ENCODE assay signal across 29 cellular contexts in genomic region chr20:50943091-50943490, GRCh38.
"Had no signal": no experiment of that assay in that cellular context is flagged by ENCODE, and none has a peak within 500 bp of the region (broad histone marks: within the 10 kb centered on the region; RNA-seq: fewer than 3 reads in every experiment).

No MANE protein-coding gene starts in this region.

- H3K4me3 Mint-ChIP-seq: endodermal cell; mesothelial cell of epicardium; nephron; neural progenitor cell; stimulated activated effector memory CD8-positive, alpha-beta T cell treated with anti-CD3 and anti-CD28 coated beads, Interleukin-12 subunit alpha, Interleukin-12 subunit beta, amount 100 ng/mL, for 72 hours had no signal

- DNase-seq: dorsolateral prefrontal cortex; effector CD4-positive, alpha-beta T cell; endodermal cell; foreskin keratinocyte; heart left ventricle; kidney; mesenchymal stem cell; mucosa of descending colon; naive B cell; stimulated activated CD4-positive, alpha-beta T cell treated with anti-CD3 and anti-CD28 coated beads, Interleukin-2, amount 100 ng/mL, for 24 hours; stimulated activated CD4-positive, alpha-beta T cell treated with anti-CD3 and anti-CD28 coated beads, Interleukin-4, amount 100 ng/mL, for 24 hours; stimulated activated naive CD4-positive, alpha-beta T cell treated with Interleukin-2 at 50 U/mL for 16 hours; stomach; thyroid gland had no signal

- H3K4me3 ChIP-seq: dorsolateral prefrontal cortex, esophagus muscularis mucosa, gastroesophageal sphincter, heart left ventricle, hepatocyte, lung, mucosa of descending colon, neural progenitor cell, right atrium auricular region, stomach, thyroid gland, vagina had no signal

- H3K27ac ChIP-seq: dorsolateral prefrontal cortex, epithelial cell of prostate, esophagus muscularis mucosa, foreskin keratinocyte, gastroesophageal sphincter, heart left ventricle, hepatocyte, neural progenitor cell, parathyroid adenoma, right atrium auricular region, stomach, thyroid gland, vagina had no signal

- H3K9me3 Mint-ChIP-seq: endodermal cell; mesothelial cell of epicardium; naive B cell; nephron; neural progenitor cell; stimulated activated effector memory CD8-positive, alpha-beta T cell treated with anti-CD3 and anti-CD28 coated beads, Interleukin-12 subunit alpha, Interleukin-12 subunit beta, amount 100 ng/mL, for 72 hours had no signal

- H3K4me1 ChIP-seq: esophagus muscularis mucosa, gastroesophageal sphincter, neural progenitor cell, parathyroid adenoma, right atrium auricular region, stomach, thyroid gland, vagina had no signal

- H3K27me3 Mint-ChIP-seq: naive B cell, progenitor cell of endocrine pancreas had no signal

- H3K4me1 Mint-ChIP-seq: endodermal cell; mesothelial cell of epicardium; nephron; neural progenitor cell; stimulated activated effector memory CD8-positive, alpha-beta T cell treated with anti-CD3 and anti-CD28 coated beads, Interleukin-12 subunit alpha, Interleukin-12 subunit beta, amount 100 ng/mL, for 72 hours had no signal

- H3K9me3 ChIP-seq: esophagus muscularis mucosa, gastroesophageal sphincter, heart left ventricle, mucosa of descending colon, right atrium auricular region, stomach, thyroid gland, vagina had no signal

- H3K27ac Mint-ChIP-seq: endodermal cell; mesothelial cell of epicardium; nephron; neural progenitor cell; progenitor cell of endocrine pancreas; stimulated activated effector memory CD8-positive, alpha-beta T cell treated with anti-CD3 and anti-CD28 coated beads, Interleukin-12 subunit alpha, Interleukin-12 subunit beta, amount 100 ng/mL, for 72 hours had no signal

- ATAC-seq: foreskin keratinocyte; gastroesophageal sphincter; heart left ventricle; left lobe of liver; mucosa of descending colon; sciatic nerve; stimulated activated effector memory CD8-positive, alpha-beta T cell treated with anti-CD3 and anti-CD28 coated beads, Interleukin-12 subunit alpha, Interleukin-12 subunit beta, amount 100 ng/mL, for 72 hours had no signal

- H3K27me3 ChIP-seq: dorsolateral prefrontal cortex, esophagus muscularis mucosa, foreskin keratinocyte, gastroesophageal sphincter, heart left ventricle, hepatocyte, neural progenitor cell, right atrium auricular region, stomach, thyroid gland, vagina had no signal
